Comparison of ENCODE assay signal across 11 cellular contexts in genomic region chr2:55119711-55120487, GRCh38.
DNase-seq lines count a peak whose midpoint lies in the region; ATAC-seq and TF ChIP-seq lines count a peak whose summit lies in the region.
"Had no signal": no experiment of that assay in that cellular context is flagged by ENCODE, and none has a peak within 500 bp of the region (broad histone marks: within the 10 kb centered on the region; RNA-seq: fewer than 3 reads in every experiment).

No MANE protein-coding gene starts in this region.

- H3K27ac ChIP-seq in WERI-Rb-1 (peak overlapping the region; percentile 94), layer of hippocampus (ENCODE audit: low read depth, low read length) (peak overlapping the region; percentile 90), stomach smooth muscle (ENCODE audit: low read length) (peak overlapping the region; percentile 53)

- peaks cover 8% of the 10 kb centered on the region for H3K9me3 Mint-ChIP-seq in HFFc6
- H3K9me3 Mint-ChIP-seq in activated T-cell treated with anti-CD3 and anti-CD28 coated beads, Interleukin-2, amount 50 U/mL, for 24 hours, result no peaks in the 10 kb centered on the region
- H3K9me3 Mint-ChIP-seq: activated naive CD4-positive, alpha-beta T cell treated with anti-CD3 and anti-CD28 coated beads, Interleukin-2, amount 50 U/mL, for 24 hours had no signal

- H3K27me3 Mint-ChIP-seq in HFFc6 (ENCODE audit: insufficient read depth), result peaks cover 5% of the 10 kb centered on the region
- no peaks in the 10 kb centered on the region for H3K27me3 Mint-ChIP-seq in activated T-cell treated with anti-CD3 and anti-CD28 coated beads, Interleukin-2, amount 50 U/mL, for 24 hours
- H3K27me3 Mint-ChIP-seq: activated naive CD4-positive, alpha-beta T cell treated with anti-CD3 and anti-CD28 coated beads, Interleukin-2, amount 50 U/mL, for 24 hours had no signal

- peaks cover 19% of the 10 kb centered on the region for H3K4me1 ChIP-seq in stomach smooth muscle (ENCODE audit: control insufficient read depth, insufficient read depth, low read length)

- peak overlapping the region; percentile 24; the same call in 1 of the 2 replicates for H3K4me3 Mint-ChIP-seq in HFFc6
- no peak overlapping the region for H3K4me3 Mint-ChIP-seq in activated T-cell treated with anti-CD3 and anti-CD28 coated beads, Interleukin-2, amount 50 U/mL, for 24 hours
- H3K4me3 Mint-ChIP-seq: activated naive CD4-positive, alpha-beta T cell treated with anti-CD3 and anti-CD28 coated beads, Interleukin-2, amount 50 U/mL, for 24 hours had no signal

- H3K9me3 ChIP-seq in WERI-Rb-1 (ENCODE audit: severe bottlenecking) (no peaks in the 10 kb centered on the region), stomach smooth muscle (ENCODE audit: control insufficient read depth in 2 of 2, low read length in 2 of 2) (no peaks in the 10 kb centered on the region)

- H3K36me3 Mint-ChIP-seq in HFFc6 (ENCODE audit: low read depth), result peaks cover 10% of the 10 kb centered on the region
- H3K36me3 Mint-ChIP-seq in activated T-cell treated with anti-CD3 and anti-CD28 coated beads, Interleukin-2, amount 50 U/mL, for 24 hours (ENCODE audit: low read depth), result no peaks in the 10 kb centered on the region
- H3K36me3 Mint-ChIP-seq: activated naive CD4-positive, alpha-beta T cell treated with anti-CD3 and anti-CD28 coated beads, Interleukin-2, amount 50 U/mL, for 24 hours had no signal

- peaks cover 57% of the 10 kb centered on the region for H3K4me1 Mint-ChIP-seq in HFFc6 (ENCODE audit: low read depth)
- H3K4me1 Mint-ChIP-seq in activated T-cell treated with anti-CD3 and anti-CD28 coated beads, Interleukin-2, amount 50 U/mL, for 24 hours (ENCODE audit: low read depth), result peaks cover 3% of the 10 kb centered on the region
- H3K4me1 Mint-ChIP-seq: activated naive CD4-positive, alpha-beta T cell treated with anti-CD3 and anti-CD28 coated beads, Interleukin-2, amount 50 U/mL, for 24 hours had no signal

- H3K36me3 ChIP-seq in WERI-Rb-1 (no peaks in the 10 kb centered on the region), stomach smooth muscle (ENCODE audit: control insufficient read depth in 2 of 2, insufficient read depth in 2 of 2, low read length in 2 of 2) (no peaks in the 10 kb centered on the region)

- H3K4me3 ChIP-seq in WERI-Rb-1 (ENCODE audit: low read depth, low read length) (peak overlapping the region; percentile 2), stomach smooth muscle (ENCODE audit: low read length in 2 of 2) (peak overlapping the region in 1 of 2 donors; percentile 42)

- H3K9ac ChIP-seq in stomach smooth muscle (ENCODE audit: low read length in 2 of 2), result peak overlapping the region in 1 of 2 donors; percentile 24

- DNase-seq in HFFc6, result no peak
- DNase-seq in WERI-Rb-1, result peak; percentile 92
- DNase-seq in HPDE6-E6E7 (ENCODE audit: extremely low spot score), result no peak
- no peak for DNase-seq in omental fat pad (ENCODE audit: low spot score)
- DNase-seq in activated T-cell treated with anti-CD3 and anti-CD28 coated beads, Interleukin-2, amount 50 U/mL, for 24 hours, result no peak
- DNase-seq: stimulated activated CD4-positive, alpha-beta T cell treated with anti-CD3 and anti-CD28 coated beads, Interleukin-12 subunit alpha, Interleukin-12 subunit beta, amount 100 ng/mL, for 4 hours; T-helper 1 cell had no signal

- H3K27me3 ChIP-seq in WERI-Rb-1 (ENCODE audit: insufficient read depth, low read depth, severe bottlenecking), result no peaks in the 10 kb centered on the region
- no peaks in the 10 kb centered on the region for H3K27me3 ChIP-seq in layer of hippocampus (ENCODE audit: control insufficient read depth, insufficient read depth, low read length)
- no peaks in the 10 kb centered on the region for H3K27me3 ChIP-seq in stomach smooth muscle (ENCODE audit: control insufficient read depth in 1 of 2, insufficient read depth in 2 of 2, low read length in 2 of 2)

- TF ChIP-seq CTCF in HFFc6 (IDR thresholded peaks at IDR 0.05) (no peak), WERI-Rb-1 (IDR thresholded peaks at IDR 0.05; ENCODE audit: low read depth, low read length) (no peak), omental fat pad (IDR thresholded peaks at IDR 0.05) (no peak)

- no peak for ATAC-seq in omental fat pad (ENCODE audit: low FRiP score)
- no peak for ATAC-seq in HG03520 (IDR thresholded peaks at IDR 0.05; ENCODE audit: unreplicated experiment)

- H3K27ac Mint-ChIP-seq in HFFc6, result peak overlapping the region; percentile 70
- H3K27ac Mint-ChIP-seq in activated T-cell treated with anti-CD3 and anti-CD28 coated beads, Interleukin-2, amount 50 U/mL, for 24 hours, result no peak overlapping the region
- H3K27ac Mint-ChIP-seq: activated naive CD4-positive, alpha-beta T cell treated with anti-CD3 and anti-CD28 coated beads, Interleukin-2, amount 50 U/mL, for 24 hours had no signal
